Comparison of ENCODE assay signal across 1 cellular context in the genomic region with DNA sequence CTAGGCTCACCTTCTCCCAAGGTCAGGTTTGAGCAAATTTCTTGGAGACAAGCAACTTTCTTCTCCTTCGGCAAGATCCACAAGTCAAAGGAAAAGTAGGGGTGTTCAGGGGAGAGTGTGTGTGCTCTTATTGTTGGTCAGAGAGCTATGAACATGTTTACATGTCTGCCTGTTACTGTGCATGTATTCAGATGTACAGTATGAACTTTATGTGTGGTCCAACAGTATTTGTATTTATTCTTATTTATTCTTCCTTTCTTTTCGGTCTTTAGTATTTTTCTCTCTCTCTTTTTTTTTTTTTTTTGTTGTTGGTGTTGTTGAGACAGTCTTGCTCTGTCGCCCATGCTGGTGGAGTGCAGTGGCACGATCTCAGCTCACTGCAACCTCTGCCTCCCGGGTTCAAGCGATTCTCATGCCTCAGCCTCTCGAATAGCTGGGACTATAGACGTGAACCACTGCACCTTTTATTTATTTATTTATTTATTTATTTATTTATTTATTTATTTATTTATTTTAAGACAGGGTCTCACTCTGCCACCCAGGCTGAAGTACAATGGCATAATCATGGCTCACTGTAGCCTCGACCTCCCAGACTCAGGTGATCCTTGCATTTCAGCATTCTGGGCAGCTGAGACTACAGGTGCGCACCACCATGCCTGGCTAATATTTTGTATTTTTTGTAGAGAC.
TF ChIP-seq lines count a peak whose summit lies in the region.

No MANE protein-coding gene starts in this region.

TF ChIP-seq in HEK293, 187 proteins besides CTCF, POLR2A, EP300 and RAD21 (continued from another document and continues in another):
- TF ChIP-seq AEBP2 (tag by site-specific recombination; IDR thresholded peaks at IDR 0.05; ENCODE audit: borderline replicate concordance) (peak; percentile 70; the same call in 1 of the 2 replicates), ZNF341 (tag by site-specific recombination; IDR thresholded peaks at IDR 0.05; ENCODE audit: low read depth) (no peak), BCL6B (tag by site-specific recombination; IDR thresholded peaks at IDR 0.05) (no peak), ZNF223 (tag by site-specific recombination; IDR thresholded peaks at IDR 0.05) (peak; percentile 59; the same call in 1 of the 2 replicates), ZNF664 (tag by site-specific recombination; IDR thresholded peaks at IDR 0.05) (peak; percentile 75), ZBTB11 (tag by site-specific recombination; conservative IDR thresholded peaks at IDR 0.05; ENCODE audit: low read depth) (peak; percentile 71), ZNF488 (tag by site-specific recombination; IDR thresholded peaks at IDR 0.05) (no peak), ZNF624 (tag by site-specific recombination; IDR thresholded peaks at IDR 0.05) (no peak), GLI2 (tag by site-specific recombination; IDR thresholded peaks at IDR 0.05; ENCODE audit: borderline replicate concordance, low read depth) (peak; percentile 60; the same call in 1 of the 2 replicates), ZXDB (tag by site-specific recombination; IDR thresholded peaks at IDR 0.05) (peak; percentile 65), OVOL3 (tag by site-specific recombination; IDR thresholded peaks at IDR 0.05) (no peak), ZNF311 (tag by site-specific recombination; IDR thresholded peaks at IDR 0.05; ENCODE audit: borderline replicate concordance) (no peak), ZNF701 (tag by site-specific recombination; IDR thresholded peaks at IDR 0.05) (no peak), ZNF157 (tag by site-specific recombination; IDR thresholded peaks at IDR 0.05) (no peak), MYNN (tag by site-specific recombination; IDR thresholded peaks at IDR 0.05; ENCODE audit: borderline replicate concordance) (peak; percentile 21; the same call in 1 of the 2 replicates), ZNF623 (tag by site-specific recombination; IDR thresholded peaks at IDR 0.05) (peak; percentile 78), BCL11A (tag by site-specific recombination; IDR thresholded peaks at IDR 0.05; ENCODE audit: low read depth) (no peak), SP3 (tag by site-specific recombination; IDR thresholded peaks at IDR 0.05) (no peak), ZNF76 (tag by site-specific recombination; IDR thresholded peaks at IDR 0.05; ENCODE audit: borderline replicate concordance, low read depth) (no peak), ZNF426 (tag by site-specific recombination; IDR thresholded peaks at IDR 0.05) (peak; percentile 86), ZNF747 (tag by site-specific recombination; IDR thresholded peaks at IDR 0.05) (no peak), ZNF354C (tag by site-specific recombination; IDR thresholded peaks at IDR 0.05; ENCODE audit: borderline replicate concordance, low read depth) (no peak), ZNF621 (tag by site-specific recombination; IDR thresholded peaks at IDR 0.05) (no peak), ZNF416 (tag by site-specific recombination; IDR thresholded peaks at IDR 0.05) (no peak), ZNF19 (tag by site-specific recombination; IDR thresholded peaks at IDR 0.05; ENCODE audit: low read depth) (0 out of 2 replicates have a peak, but pooled peaks have one; percentile 30), ZNF560 (tag by site-specific recombination; IDR thresholded peaks at IDR 0.05; ENCODE audit: borderline replicate concordance) (peak; percentile 83), HIC1 (tag by site-specific recombination; IDR thresholded peaks at IDR 0.05) (no peak), ZNF571 (tag by site-specific recombination; IDR thresholded peaks at IDR 0.05) (no peak), ZBTB17 (tag by site-specific recombination; IDR thresholded peaks at IDR 0.05) (no peak), GLI4 (tag by site-specific recombination; IDR thresholded peaks at IDR 0.05) (no peak), KLF9 (tag by site-specific recombination; IDR thresholded peaks at IDR 0.05; ENCODE audit: low read depth) (no peak), ZNF140 (tag by site-specific recombination; IDR thresholded peaks at IDR 0.05) (peak; percentile 80), ZFP41 (tag by site-specific recombination; IDR thresholded peaks at IDR 0.05; ENCODE audit: borderline replicate concordance) (no peak), WT1 (tag by site-specific recombination; IDR thresholded peaks at IDR 0.05) (no peak), ZNF510 (tag by site-specific recombination; IDR thresholded peaks at IDR 0.05; ENCODE audit: insufficient replicate concordance) (peak; percentile 82)
- TF ChIP-seq, protein P1, sequence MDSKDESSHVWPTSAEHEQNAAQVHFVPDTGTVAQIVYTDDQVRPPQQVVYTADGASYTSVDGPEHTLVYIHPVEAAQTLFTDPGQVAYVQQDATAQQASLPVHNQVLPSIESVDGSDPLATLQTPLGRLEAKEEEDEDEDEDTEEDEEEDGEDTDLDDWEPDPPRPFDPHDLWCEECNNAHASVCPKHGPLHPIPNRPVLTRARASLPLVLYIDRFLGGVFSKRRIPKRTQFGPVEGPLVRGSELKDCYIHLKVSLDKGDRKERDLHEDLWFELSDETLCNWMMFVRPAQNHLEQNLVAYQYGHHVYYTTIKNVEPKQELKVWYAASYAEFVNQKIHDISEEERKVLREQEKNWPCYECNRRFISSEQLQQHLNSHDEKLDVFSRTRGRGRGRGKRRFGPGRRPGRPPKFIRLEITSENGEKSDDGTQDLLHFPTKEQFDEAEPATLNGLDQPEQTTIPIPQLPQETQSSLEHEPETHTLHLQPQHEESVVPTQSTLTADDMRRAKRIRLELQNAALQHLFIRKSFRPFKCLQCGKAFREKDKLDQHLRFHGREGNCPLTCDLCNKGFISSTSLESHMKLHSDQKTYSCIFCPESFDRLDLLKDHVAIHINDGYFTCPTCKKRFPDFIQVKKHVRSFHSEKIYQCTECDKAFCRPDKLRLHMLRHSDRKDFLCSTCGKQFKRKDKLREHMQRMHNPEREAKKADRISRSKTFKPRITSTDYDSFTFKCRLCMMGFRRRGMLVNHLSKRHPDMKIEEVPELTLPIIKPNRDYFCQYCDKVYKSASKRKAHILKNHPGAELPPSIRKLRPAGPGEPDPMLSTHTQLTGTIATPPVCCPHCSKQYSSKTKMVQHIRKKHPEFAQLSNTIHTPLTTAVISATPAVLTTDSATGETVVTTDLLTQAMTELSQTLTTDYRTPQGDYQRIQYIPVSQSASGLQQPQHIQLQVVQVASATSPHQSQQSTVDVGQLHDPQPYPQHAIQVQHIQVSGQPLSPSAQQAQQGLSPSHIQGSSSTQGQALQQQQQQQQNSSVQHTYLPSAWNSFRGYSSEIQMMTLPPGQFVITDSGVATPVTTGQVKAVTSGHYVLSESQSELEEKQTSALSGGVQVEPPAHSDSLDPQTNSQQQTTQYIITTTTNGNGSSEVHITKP (tag by site-specific recombination; IDR thresholded peaks at IDR 0.05): peak; percentile 79
- TF ChIP-seq, protein P2, sequence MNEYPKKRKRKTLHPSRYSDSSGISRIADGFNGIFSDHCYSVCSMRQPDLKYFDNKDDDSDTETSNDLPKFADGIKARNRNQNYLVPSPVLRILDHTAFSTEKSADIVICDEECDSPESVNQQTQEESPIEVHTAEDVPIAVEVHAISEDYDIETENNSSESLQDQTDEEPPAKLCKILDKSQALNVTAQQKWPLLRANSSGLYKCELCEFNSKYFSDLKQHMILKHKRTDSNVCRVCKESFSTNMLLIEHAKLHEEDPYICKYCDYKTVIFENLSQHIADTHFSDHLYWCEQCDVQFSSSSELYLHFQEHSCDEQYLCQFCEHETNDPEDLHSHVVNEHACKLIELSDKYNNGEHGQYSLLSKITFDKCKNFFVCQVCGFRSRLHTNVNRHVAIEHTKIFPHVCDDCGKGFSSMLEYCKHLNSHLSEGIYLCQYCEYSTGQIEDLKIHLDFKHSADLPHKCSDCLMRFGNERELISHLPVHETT (tag by site-specific recombination; IDR thresholded peaks at IDR 0.05): 0 out of 2 replicates have a peak, but pooled peaks have one; percentile 40
- TF ChIP-seq, protein P3, sequence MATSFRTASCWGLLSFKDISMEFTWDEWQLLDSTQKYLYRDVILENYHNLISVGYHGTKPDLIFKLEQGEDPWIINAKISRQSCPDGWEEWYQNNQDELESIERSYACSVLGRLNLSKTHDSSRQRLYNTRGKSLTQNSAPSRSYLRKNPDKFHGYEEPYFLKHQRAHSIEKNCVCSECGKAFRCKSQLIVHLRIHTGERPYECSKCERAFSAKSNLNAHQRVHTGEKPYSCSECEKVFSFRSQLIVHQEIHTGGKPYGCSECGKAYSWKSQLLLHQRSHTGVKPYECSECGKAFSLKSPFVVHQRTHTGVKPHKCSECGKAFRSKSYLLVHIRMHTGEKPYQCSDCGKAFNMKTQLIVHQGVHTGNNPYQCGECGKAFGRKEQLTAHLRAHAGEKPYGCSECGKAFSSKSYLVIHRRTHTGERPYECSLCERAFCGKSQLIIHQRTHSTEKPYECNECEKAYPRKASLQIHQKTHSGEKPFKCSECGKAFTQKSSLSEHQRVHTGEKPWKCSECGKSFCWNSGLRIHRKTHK (tag by site-specific recombination; IDR thresholded peaks at IDR 0.05): no peak
- TF ChIP-seq, protein P4, sequence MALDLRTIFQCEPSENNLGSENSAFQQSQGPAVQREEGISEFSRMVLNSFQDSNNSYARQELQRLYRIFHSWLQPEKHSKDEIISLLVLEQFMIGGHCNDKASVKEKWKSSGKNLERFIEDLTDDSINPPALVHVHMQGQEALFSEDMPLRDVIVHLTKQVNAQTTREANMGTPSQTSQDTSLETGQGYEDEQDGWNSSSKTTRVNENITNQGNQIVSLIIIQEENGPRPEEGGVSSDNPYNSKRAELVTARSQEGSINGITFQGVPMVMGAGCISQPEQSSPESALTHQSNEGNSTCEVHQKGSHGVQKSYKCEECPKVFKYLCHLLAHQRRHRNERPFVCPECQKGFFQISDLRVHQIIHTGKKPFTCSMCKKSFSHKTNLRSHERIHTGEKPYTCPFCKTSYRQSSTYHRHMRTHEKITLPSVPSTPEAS (tag by site-specific recombination; IDR thresholded peaks at IDR 0.05): no peak
- TF ChIP-seq, protein P5, sequence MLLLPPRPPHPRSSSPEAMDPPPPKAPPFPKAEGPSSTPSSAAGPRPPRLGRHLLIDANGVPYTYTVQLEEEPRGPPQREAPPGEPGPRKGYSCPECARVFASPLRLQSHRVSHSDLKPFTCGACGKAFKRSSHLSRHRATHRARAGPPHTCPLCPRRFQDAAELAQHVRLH (tag by site-specific recombination; IDR thresholded peaks at IDR 0.05): peak; percentile 37; the same call in 1 of the 2 replicates
